Comparison of ENCODE assay signal across 8 cellular contexts in the genomic region with DNA sequence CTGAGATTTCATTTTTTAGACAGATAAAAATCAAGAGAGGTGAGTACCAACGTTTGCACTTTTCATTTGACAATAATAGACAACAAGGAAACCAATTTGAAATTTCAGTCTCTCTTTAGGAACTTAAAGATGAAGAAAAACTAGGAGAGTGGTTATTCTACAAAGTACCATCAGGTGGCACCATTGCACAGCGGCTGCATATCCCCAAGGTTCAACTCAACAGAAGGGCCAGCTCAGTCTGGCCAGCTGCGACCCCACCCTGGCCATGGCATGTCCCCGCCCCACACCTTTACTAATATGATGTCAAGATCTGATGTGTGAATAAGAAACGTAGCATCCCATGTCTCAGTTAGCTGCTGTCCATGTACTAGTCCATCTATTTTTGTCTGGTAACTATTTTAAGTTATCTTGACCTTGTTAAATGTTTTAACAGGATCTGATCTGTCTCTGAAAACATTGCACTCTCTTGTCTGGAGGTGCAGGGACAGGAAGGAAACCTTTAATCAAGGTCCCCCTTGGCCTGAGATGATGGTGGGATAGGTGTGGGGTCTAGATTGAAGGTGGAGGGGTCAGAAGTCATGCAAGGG. TPM values are rescaled to one million over a fixed set of nuclear protein-coding genes. Genes with fewer than 3 reads are reported as not detected.
DNase-seq lines count a peak whose midpoint lies in the region; ATAC-seq and TF ChIP-seq lines count a peak whose summit lies in the region.

No MANE protein-coding gene starts in this region.

- DNase-seq in AG04450 (ENCODE audit: low read depth, low spot score) (no peak), NCI-H146 (lab: John Stamatoyannopoulos, UW) (peak; percentile 56), esophagus muscularis mucosa (ENCODE audit: extremely low spot score) (no peak), naive B cell (peak; percentile 38), epidermal melanocyte (ENCODE audit: insufficient read length, low spot score) (no peak), mucosa of gallbladder (ENCODE audit: low spot score) (no peak)

- POLR2A ChIA-PET in AG04450 (lab: Yijun Ruan, JAX): no interaction called here

- TF ChIP-seq CTCF in AG04450 (IDR thresholded peaks at IDR 0.05; ENCODE audit: low read depth, low read length) (peak; percentile 84), GM12873 (IDR thresholded peaks at IDR 0.05; ENCODE audit: insufficient read depth, low read depth, low read length, missing control alignments) (peak; percentile 83), VCaP (conservative IDR thresholded peaks at IDR 0.05) (peak; percentile 94), esophagus muscularis mucosa (IDR thresholded peaks at IDR 0.05) (peak; percentile 85 to 90 (median 85))

- H3K4me1 Mint-ChIP-seq in naive B cell: peaks cover 0 to 5% (median 0%) of the 10 kb centered on the region in 3 donors

- H3K4me3 Mint-ChIP-seq in naive B cell: no peak overlapping the region

- H3K27ac ChIP-seq in AG04450 (ENCODE audit: low read depth, low read length) (no peak overlapping the region), VCaP (peak overlapping the region; percentile 18; the same call in 1 of the 2 replicates), esophagus muscularis mucosa (replicated peaks in 1 of 4) (no peak overlapping the region)

- peak; percentile 18 to 37 for ATAC-seq in naive B cell (ENCODE audit: low read depth in 2 of 2)

- peaks cover 9 to 10% (median 10%) of the 10 kb centered on the region in 4 donors for H3K4me1 ChIP-seq in esophagus muscularis mucosa

- 2% methylated on average over 5 of the region's 5 CpGs for WGBS in esophagus muscularis mucosa

- peaks cover 0 to 24% (median 0%) of the 10 kb centered on the region in 3 donors for H3K27me3 Mint-ChIP-seq in naive B cell

- TF ChIP-seq POLR2A in esophagus muscularis mucosa (IDR thresholded peaks at IDR 0.05; ENCODE audit: low read depth): no peak

- no peaks in the 10 kb centered on the region for H3K36me3 Mint-ChIP-seq in naive B cell

- H3K9me3 ChIP-seq in AG04450 (ENCODE audit: control insufficient read depth, insufficient read depth, low read length) (no peaks in the 10 kb centered on the region), esophagus muscularis mucosa (no peaks in the 10 kb centered on the region)

- H3K27ac Mint-ChIP-seq in naive B cell: peak overlapping the region in 1 of 6 donors; percentile 3

- intact Hi-C loops in esophagus muscularis mucosa (cut with DNase I): loop anchor here (1.0 to 2.0 kb wide), 2 partner anchors 120 to 187 kb away; no protein-coding TSS in a partner anchor

- H3K4me3 ChIP-seq in AG04450 (ENCODE audit: low read depth, low read length) (no peak overlapping the region), esophagus muscularis mucosa (no peak overlapping the region)

- CTCF ChIA-PET in AG04450 (lab: Charles Lee): interaction anchor here (0.6 to 13.5 kb wide), 35 partner anchors 10 to 516 kb away, joined by 3 to 503 read pairs (median 5); no protein-coding TSS in a partner anchor

- H3K36me3 ChIP-seq in esophagus muscularis mucosa: no peaks in the 10 kb centered on the region

- H3K9me3 Mint-ChIP-seq in naive B cell: no peaks in the 10 kb centered on the region

- no peaks in the 10 kb centered on the region for H3K27me3 ChIP-seq in AG04450 (ENCODE audit: control insufficient read depth, insufficient read depth, low read length)
- no peaks in the 10 kb centered on the region for H3K27me3 ChIP-seq in esophagus muscularis mucosa

- TF ChIP-seq EP300 in esophagus muscularis mucosa (IDR thresholded peaks at IDR 0.05): no peak

RNA-seq across cellular contexts. Expression of a gene that starts 35.5 kb away (rescaled TPM):
- polyA plus RNA-seq in AG04450 (2011; rRNA removed) (0.25 and 0.33 TPM in 2 replicates), naive B cell (ENCODE audit: low read depth in 6 of 6) (under 1 TPM in 2 of 6 donors, not detected in 4; 0.09 TPM)
- 0.46 and 0.52 TPM in 2 replicates for polyA minus RNA-seq in AG04450 (2011; rRNA and poly(A)+ RNA removed)
- total RNA-seq in esophagus muscularis mucosa (10 to 100 TPM in 2 of 4 donors, 1 to 10 TPM in 2; 9.6 to 21.3 (median 13.1) TPM), mucosa of gallbladder (7.9 TPM)

Comparison
In these comparisons a context has a peak if more than half of its experiments do, and no peak if none do; other contexts are left out.
1. DNase-seq: peak in NCI-H146 (single experiment) and naive B cell (single experiment); none in AG04450 (single experiment), esophagus muscularis mucosa (single experiment), epidermal melanocyte (single experiment) and mucosa of gallbladder (single experiment).
2. Peak in every context shown above with its lines, with median percentiles within 50 percentile points of each other: CTCF ChIP-seq.